27 cellular contexts compared by ENCODE assay signal in genomic region chr20:3505148-3505547, GRCh38.
"Had no signal": no experiment of that assay in that cellular context is flagged by ENCODE, and none has a peak within 500 bp of the region (broad histone marks: within the 10 kb centered on the region; RNA-seq: fewer than 3 reads in every experiment).

No MANE protein-coding gene starts in this region.

- H3K9me3 Mint-ChIP-seq: dendritic cell treated with granulocyte-macrophage colony-stimulating factor and Interleukin-4, amounts not matched to agents 40 ng/mL and 50 ng/mL, for 4 days; effector memory CD8-positive, alpha-beta T cell; endodermal cell had no signal

- H3K36me3 ChIP-seq: colonic mucosa, esophagus squamous epithelium, gastrocnemius medialis, heart right ventricle, left ventricle myocardium inferior, lower lobe of right lung had no signal

- H3K4me1 Mint-ChIP-seq: endodermal cell had no signal

- H3K27ac ChIP-seq: colonic mucosa, epithelial cell of prostate, esophagus squamous epithelium, gastrocnemius medialis, heart right ventricle, left ventricle myocardium inferior, lower lobe of right lung had no signal

- H3K9me3 ChIP-seq: colonic mucosa, esophagus squamous epithelium, gastrocnemius medialis, heart right ventricle, left ventricle myocardium inferior, lower lobe of right lung had no signal

- H3K4me3 Mint-ChIP-seq: dendritic cell treated with granulocyte-macrophage colony-stimulating factor and Interleukin-4, amounts not matched to agents 40 ng/mL and 50 ng/mL, for 4 days; effector memory CD8-positive, alpha-beta T cell; endodermal cell; memory B cell; naive thymus-derived CD4-positive, alpha-beta T cell had no signal

- H3K27me3 ChIP-seq: colonic mucosa, esophagus squamous epithelium, gastrocnemius medialis, heart right ventricle had no signal

- H3K27me3 Mint-ChIP-seq: dendritic cell treated with granulocyte-macrophage colony-stimulating factor and Interleukin-4, amounts not matched to agents 40 ng/mL and 50 ng/mL, for 4 days; effector memory CD8-positive, alpha-beta T cell; memory B cell; naive thymus-derived CD4-positive, alpha-beta T cell had no signal

- DNase-seq: colonic mucosa; cortex of kidney; effector CD8-positive, alpha-beta T cell; effector memory CD8-positive, alpha-beta T cell; endodermal cell; erythroblast; esophagus squamous epithelium; foreskin fibroblast; foreskin melanocyte; gastrocnemius medialis; glutamatergic neuron; head of caudate nucleus; heart right ventricle; hippocampal formation; left cardiac atrium; left ventricle myocardium inferior; lower lobe of right lung; mesendoderm; midbrain; naive thymus-derived CD4-positive, alpha-beta T cell had no signal

- ATAC-seq: effector memory CD8-positive, alpha-beta T cell; esophagus mucosa; gastrocnemius medialis; heart right ventricle; left cardiac atrium; lower lobe of right lung; naive thymus-derived CD4-positive, alpha-beta T cell had no signal

- H3K4me1 ChIP-seq: colonic mucosa, esophagus squamous epithelium, gastrocnemius medialis, lower lobe of right lung had no signal

- H3K4me3 ChIP-seq: colonic mucosa, esophagus squamous epithelium, gastrocnemius medialis, heart right ventricle, left ventricle myocardium inferior, lower lobe of right lung had no signal

- H3K27ac Mint-ChIP-seq: dendritic cell treated with granulocyte-macrophage colony-stimulating factor and Interleukin-4, amounts not matched to agents 40 ng/mL and 50 ng/mL, for 4 days; effector memory CD8-positive, alpha-beta T cell; endodermal cell; memory B cell; naive thymus-derived CD4-positive, alpha-beta T cell had no signal

- FAIRE-seq: endometrium, islet of Langerhans, keratinocyte had no signal
